Comparison of ENCODE assay signal across 1 cellular context in genomic region chr15:29914441-29915053, GRCh38.
TF ChIP-seq lines count a peak whose summit lies in the region.

No MANE protein-coding gene starts in this region.

TF ChIP-seq in GM23338, 12 proteins besides CTCF, POLR2A, EP300 and RAD21 (continued from another document):
- TF ChIP-seq ZNF462 (CRISPR knock-in tag; IDR thresholded peaks at IDR 0.05) (no peak), POLR2AphosphoS5 (IDR thresholded peaks at IDR 0.05; ENCODE audit: low read depth) (no peak), REST (IDR thresholded peaks at IDR 0.05; ENCODE audit: unreplicated experiment) (no peak), STAT1 (IDR thresholded peaks at IDR 0.05; ENCODE audit: unreplicated experiment) (no peak), ZNF331 (CRISPR knock-in tag; IDR thresholded peaks at IDR 0.05; ENCODE audit: low read depth) (no peak)
